1 cellular context compared by ENCODE assay signal in the genomic region with DNA sequence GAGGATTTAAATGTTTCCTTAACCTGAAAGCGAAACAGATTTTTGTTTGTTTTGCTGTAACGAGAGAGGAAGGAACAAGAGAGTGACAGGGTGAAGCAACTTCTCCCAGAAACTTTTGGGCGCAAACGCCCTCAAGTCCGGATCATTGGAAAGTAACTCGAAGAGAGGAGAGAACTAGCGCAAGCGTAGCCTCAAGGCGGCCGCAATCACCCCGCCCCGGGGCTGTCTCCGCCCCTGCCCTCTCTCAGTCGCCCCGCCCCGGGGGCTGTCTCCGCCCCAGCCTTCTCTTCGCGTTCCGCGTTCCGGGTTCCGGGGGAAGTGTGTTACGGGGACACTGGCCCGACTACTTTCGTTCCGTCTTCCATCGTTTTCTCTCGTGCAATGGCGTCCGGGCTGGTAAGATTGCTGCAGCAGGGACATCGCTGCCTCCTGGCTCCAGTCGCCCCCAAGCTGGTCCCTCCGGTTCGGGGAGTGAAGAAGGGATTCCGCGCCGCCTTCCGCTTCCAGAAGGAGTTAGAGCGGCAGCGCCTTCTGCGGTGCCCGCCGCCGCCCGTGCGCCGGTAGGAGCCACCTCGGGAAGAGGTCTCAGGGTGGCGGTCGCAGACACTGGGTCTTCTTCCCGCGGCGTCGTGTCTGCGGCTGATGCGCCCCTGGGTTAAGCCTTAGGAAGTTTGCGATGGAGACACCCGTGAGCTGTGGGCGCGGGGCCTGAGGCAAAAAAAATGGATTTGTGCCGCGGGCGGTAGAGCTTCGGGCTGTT.
TF ChIP-seq lines count a peak whose summit lies in the region.

A gene (plus strand): TSS at position 372 of the 760 bp plus-strand sequence. CDS start 10 bp downstream, at position 382.

TF ChIP-seq in GM12878, 131 proteins besides CTCF, POLR2A, EP300 and RAD21 (continued from another document and continues in another):
- TF ChIP-seq, protein P1, sequence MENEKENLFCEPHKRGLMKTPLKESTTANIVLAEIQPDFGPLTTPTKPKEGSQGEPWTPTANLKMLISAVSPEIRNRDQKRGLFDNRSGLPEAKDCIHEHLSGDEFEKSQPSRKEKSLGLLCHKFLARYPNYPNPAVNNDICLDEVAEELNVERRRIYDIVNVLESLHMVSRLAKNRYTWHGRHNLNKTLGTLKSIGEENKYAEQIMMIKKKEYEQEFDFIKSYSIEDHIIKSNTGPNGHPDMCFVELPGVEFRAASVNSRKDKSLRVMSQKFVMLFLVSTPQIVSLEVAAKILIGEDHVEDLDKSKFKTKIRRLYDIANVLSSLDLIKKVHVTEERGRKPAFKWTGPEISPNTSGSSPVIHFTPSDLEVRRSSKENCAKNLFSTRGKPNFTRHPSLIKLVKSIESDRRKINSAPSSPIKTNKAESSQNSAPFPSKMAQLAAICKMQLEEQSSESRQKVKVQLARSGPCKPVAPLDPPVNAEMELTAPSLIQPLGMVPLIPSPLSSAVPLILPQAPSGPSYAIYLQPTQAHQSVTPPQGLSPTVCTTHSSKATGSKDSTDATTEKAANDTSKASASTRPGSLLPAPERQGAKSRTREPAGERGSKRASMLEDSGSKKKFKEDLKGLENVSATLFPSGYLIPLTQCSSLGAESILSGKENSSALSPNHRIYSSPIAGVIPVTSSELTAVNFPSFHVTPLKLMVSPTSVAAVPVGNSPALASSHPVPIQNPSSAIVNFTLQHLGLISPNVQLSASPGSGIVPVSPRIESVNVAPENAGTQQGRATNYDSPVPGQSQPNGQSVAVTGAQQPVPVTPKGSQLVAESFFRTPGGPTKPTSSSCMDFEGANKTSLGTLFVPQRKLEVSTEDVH (IDR thresholded peaks at IDR 0.05; ENCODE audit: low read depth, partially characterized antibody): peak; percentile 97
- TF ChIP-seq, protein P2, sequence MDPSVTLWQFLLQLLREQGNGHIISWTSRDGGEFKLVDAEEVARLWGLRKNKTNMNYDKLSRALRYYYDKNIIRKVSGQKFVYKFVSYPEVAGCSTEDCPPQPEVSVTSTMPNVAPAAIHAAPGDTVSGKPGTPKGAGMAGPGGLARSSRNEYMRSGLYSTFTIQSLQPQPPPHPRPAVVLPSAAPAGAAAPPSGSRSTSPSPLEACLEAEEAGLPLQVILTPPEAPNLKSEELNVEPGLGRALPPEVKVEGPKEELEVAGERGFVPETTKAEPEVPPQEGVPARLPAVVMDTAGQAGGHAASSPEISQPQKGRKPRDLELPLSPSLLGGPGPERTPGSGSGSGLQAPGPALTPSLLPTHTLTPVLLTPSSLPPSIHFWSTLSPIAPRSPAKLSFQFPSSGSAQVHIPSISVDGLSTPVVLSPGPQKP (IDR thresholded peaks at IDR 0.05; ENCODE audit: low read depth, low read length): peak; percentile 81; the same call in 1 of the 2 replicates
- TF ChIP-seq YY1 (IDR thresholded peaks at IDR 0.05; ENCODE audit: low read depth, low read length) (peak; percentile 99), CHD2 (IDR thresholded peaks at IDR 0.05; ENCODE audit: borderline replicate concordance, low read depth, low read length) (peak; percentile 83), CBFB (IDR thresholded peaks at IDR 0.05; ENCODE audit: low read depth) (peak; percentile 68; the same call in 1 of the 2 replicates), POU2F2 (IDR thresholded peaks at IDR 0.05; ENCODE audit: borderline replicate concordance, low read depth, low read length) (peak; percentile 95), ZNF217 (IDR thresholded peaks at IDR 0.05) (peak; percentile 50; the same call in 1 of the 2 replicates), ZNF207 (IDR thresholded peaks at IDR 0.05; ENCODE audit: borderline replicate concordance) (peak; percentile 96), HDAC2 (IDR thresholded peaks at IDR 0.05) (no peak), HDAC6 (IDR thresholded peaks at IDR 0.05; ENCODE audit: unreplicated experiment) (no peak), SPI1 (IDR thresholded peaks at IDR 0.05; ENCODE audit: borderline replicate concordance, insufficient read depth, low read depth, low read length) (no peak), NFIC (IDR thresholded peaks at IDR 0.05; ENCODE audit: low read depth, low read length) (no peak), BCL11A (IDR thresholded peaks at IDR 0.05; ENCODE audit: low read depth, low read length) (peak; percentile 39; the same call in 1 of the 2 replicates), ZNF274 (IDR thresholded peaks at IDR 0.05; ENCODE audit: insufficient read depth, insufficient read length) (no peak), NBN (IDR thresholded peaks at IDR 0.05) (peak; percentile 96; the same call in 1 of the 2 replicates), BHLHE40 (IDR thresholded peaks at IDR 0.05; ENCODE audit: borderline replicate concordance in 1 of 2, low read depth in 2 of 2, low read length in 1 of 2) (peak; percentile 87 to 90), WRNIP1 (IDR thresholded peaks at IDR 0.05; ENCODE audit: borderline replicate concordance, low read depth, low read length) (peak; percentile 57; the same call in 1 of the 2 replicates), LARP7 (IDR thresholded peaks at IDR 0.05) (peak; percentile 95), IRF4 (IDR thresholded peaks at IDR 0.05; ENCODE audit: low read depth, low read length) (peak; percentile 89), ZBED1 (IDR thresholded peaks at IDR 0.05; ENCODE audit: borderline replicate concordance) (no peak; the same call in 1 of the 2 replicates), POLR2AphosphoS2 (IDR thresholded peaks at IDR 0.05; ENCODE audit: low read depth, low read length) (peak; percentile 78; the same call in 1 of the 2 replicates), STAT1 (conservative IDR thresholded peaks at IDR 0.05) (peak; percentile 94; the same call in 1 of the 2 replicates), KDM1A (IDR thresholded peaks at IDR 0.05; ENCODE audit: borderline replicate concordance) (no peak), HDGF (IDR thresholded peaks at IDR 0.05) (0 out of 2 replicates have a peak, but pooled peaks have one; percentile 22), ZNF24 (IDR thresholded peaks at IDR 0.05) (peak; percentile 81), RBBP5 (conservative IDR thresholded peaks at IDR 0.05) (peak; percentile 90), CEBPB (IDR thresholded peaks at IDR 0.05; ENCODE audit: borderline replicate concordance in 1 of 2, low read depth in 2 of 2, low read length in 2 of 2) (no peak), ZSCAN29 (IDR thresholded peaks at IDR 0.05) (peak; percentile 77), TARDBP (IDR thresholded peaks at IDR 0.05; ENCODE audit: borderline replicate concordance) (peak; percentile 90), SREBF1 (IDR thresholded peaks at IDR 0.05; ENCODE audit: low read length) (peak; percentile 73), ESRRA (IDR thresholded peaks at IDR 0.05; ENCODE audit: low read length) (no peak; the same call in 1 of the 2 replicates), POLR2AphosphoS5 (IDR thresholded peaks at IDR 0.05; ENCODE audit: low read length) (peak; percentile 93), MYC (IDR thresholded peaks at IDR 0.05; ENCODE audit: insufficient read depth, insufficient read length, insufficient replicate concordance, low read length, severe bottlenecking) (peak; percentile 53), NR2C2 (IDR thresholded peaks at IDR 0.05; ENCODE audit: borderline replicate concordance, control insufficient read depth, insufficient read length, low read depth) (no peak), MTA2 (IDR thresholded peaks at IDR 0.05; ENCODE audit: low read depth) (peak; percentile 32; the same call in 1 of the 2 replicates)
- TF ChIP-seq, protein P3, sequence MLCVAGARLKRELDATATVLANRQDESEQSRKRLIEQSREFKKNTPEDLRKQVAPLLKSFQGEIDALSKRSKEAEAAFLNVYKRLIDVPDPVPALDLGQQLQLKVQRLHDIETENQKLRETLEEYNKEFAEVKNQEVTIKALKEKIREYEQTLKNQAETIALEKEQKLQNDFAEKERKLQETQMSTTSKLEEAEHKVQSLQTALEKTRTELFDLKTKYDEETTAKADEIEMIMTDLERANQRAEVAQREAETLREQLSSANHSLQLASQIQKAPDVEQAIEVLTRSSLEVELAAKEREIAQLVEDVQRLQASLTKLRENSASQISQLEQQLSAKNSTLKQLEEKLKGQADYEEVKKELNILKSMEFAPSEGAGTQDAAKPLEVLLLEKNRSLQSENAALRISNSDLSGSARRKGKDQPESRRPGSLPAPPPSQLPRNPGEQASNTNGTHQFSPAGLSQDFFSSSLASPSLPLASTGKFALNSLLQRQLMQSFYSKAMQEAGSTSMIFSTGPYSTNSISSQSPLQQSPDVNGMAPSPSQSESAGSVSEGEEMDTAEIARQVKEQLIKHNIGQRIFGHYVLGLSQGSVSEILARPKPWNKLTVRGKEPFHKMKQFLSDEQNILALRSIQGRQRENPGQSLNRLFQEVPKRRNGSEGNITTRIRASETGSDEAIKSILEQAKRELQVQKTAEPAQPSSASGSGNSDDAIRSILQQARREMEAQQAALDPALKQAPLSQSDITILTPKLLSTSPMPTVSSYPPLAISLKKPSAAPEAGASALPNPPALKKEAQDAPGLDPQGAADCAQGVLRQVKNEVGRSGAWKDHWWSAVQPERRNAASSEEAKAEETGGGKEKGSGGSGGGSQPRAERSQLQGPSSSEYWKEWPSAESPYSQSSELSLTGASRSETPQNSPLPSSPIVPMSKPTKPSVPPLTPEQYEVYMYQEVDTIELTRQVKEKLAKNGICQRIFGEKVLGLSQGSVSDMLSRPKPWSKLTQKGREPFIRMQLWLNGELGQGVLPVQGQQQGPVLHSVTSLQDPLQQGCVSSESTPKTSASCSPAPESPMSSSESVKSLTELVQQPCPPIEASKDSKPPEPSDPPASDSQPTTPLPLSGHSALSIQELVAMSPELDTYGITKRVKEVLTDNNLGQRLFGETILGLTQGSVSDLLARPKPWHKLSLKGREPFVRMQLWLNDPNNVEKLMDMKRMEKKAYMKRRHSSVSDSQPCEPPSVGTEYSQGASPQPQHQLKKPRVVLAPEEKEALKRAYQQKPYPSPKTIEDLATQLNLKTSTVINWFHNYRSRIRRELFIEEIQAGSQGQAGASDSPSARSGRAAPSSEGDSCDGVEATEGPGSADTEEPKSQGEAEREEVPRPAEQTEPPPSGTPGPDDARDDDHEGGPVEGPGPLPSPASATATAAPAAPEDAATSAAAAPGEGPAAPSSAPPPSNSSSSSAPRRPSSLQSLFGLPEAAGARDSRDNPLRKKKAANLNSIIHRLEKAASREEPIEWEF (IDR thresholded peaks at IDR 0.05; ENCODE audit: insufficient replicate concordance, low read depth, low read length): no peak
- TF ChIP-seq, protein P4, sequence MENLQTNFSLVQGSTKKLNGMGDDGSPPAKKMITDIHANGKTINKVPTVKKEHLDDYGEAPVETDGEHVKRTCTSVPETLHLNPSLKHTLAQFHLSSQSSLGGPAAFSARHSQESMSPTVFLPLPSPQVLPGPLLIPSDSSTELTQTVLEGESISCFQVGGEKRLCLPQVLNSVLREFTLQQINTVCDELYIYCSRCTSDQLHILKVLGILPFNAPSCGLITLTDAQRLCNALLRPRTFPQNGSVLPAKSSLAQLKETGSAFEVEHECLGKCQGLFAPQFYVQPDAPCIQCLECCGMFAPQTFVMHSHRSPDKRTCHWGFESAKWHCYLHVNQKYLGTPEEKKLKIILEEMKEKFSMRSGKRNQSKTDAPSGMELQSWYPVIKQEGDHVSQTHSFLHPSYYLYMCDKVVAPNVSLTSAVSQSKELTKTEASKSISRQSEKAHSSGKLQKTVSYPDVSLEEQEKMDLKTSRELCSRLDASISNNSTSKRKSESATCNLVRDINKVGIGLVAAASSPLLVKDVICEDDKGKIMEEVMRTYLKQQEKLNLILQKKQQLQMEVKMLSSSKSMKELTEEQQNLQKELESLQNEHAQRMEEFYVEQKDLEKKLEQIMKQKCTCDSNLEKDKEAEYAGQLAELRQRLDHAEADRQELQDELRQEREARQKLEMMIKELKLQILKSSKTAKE (IDR thresholded peaks at IDR 0.05; ENCODE audit: low read depth, poor library complexity, severe bottlenecking): peak; percentile 64
- TF ChIP-seq, protein P5, sequence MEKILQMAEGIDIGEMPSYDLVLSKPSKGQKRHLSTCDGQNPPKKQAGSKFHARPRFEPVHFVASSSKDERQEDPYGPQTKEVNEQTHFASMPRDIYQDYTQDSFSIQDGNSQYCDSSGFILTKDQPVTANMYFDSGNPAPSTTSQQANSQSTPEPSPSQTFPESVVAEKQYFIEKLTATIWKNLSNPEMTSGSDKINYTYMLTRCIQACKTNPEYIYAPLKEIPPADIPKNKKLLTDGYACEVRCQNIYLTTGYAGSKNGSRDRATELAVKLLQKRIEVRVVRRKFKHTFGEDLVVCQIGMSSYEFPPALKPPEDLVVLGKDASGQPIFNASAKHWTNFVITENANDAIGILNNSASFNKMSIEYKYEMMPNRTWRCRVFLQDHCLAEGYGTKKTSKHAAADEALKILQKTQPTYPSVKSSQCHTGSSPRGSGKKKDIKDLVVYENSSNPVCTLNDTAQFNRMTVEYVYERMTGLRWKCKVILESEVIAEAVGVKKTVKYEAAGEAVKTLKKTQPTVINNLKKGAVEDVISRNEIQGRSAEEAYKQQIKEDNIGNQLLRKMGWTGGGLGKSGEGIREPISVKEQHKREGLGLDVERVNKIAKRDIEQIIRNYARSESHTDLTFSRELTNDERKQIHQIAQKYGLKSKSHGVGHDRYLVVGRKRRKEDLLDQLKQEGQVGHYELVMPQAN (conservative IDR thresholded peaks at IDR 0.05): peak; percentile 78
- TF ChIP-seq, protein P6, sequence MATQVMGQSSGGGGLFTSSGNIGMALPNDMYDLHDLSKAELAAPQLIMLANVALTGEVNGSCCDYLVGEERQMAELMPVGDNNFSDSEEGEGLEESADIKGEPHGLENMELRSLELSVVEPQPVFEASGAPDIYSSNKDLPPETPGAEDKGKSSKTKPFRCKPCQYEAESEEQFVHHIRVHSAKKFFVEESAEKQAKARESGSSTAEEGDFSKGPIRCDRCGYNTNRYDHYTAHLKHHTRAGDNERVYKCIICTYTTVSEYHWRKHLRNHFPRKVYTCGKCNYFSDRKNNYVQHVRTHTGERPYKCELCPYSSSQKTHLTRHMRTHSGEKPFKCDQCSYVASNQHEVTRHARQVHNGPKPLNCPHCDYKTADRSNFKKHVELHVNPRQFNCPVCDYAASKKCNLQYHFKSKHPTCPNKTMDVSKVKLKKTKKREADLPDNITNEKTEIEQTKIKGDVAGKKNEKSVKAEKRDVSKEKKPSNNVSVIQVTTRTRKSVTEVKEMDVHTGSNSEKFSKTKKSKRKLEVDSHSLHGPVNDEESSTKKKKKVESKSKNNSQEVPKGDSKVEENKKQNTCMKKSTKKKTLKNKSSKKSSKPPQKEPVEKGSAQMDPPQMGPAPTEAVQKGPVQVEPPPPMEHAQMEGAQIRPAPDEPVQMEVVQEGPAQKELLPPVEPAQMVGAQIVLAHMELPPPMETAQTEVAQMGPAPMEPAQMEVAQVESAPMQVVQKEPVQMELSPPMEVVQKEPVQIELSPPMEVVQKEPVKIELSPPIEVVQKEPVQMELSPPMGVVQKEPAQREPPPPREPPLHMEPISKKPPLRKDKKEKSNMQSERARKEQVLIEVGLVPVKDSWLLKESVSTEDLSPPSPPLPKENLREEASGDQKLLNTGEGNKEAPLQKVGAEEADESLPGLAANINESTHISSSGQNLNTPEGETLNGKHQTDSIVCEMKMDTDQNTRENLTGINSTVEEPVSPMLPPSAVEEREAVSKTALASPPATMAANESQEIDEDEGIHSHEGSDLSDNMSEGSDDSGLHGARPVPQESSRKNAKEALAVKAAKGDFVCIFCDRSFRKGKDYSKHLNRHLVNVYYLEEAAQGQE (IDR thresholded peaks at IDR 0.05; ENCODE audit: low read depth, low read length): no peak
- TF ChIP-seq, protein P7, sequence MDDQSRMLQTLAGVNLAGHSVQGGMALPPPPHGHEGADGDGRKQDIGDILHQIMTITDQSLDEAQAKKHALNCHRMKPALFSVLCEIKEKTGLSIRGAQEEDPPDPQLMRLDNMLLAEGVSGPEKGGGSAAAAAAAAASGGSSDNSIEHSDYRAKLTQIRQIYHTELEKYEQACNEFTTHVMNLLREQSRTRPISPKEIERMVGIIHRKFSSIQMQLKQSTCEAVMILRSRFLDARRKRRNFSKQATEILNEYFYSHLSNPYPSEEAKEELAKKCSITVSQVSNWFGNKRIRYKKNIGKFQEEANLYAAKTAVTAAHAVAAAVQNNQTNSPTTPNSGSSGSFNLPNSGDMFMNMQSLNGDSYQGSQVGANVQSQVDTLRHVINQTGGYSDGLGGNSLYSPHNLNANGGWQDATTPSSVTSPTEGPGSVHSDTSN (IDR thresholded peaks at IDR 0.05; ENCODE audit: insufficient replicate concordance, low read depth, low read length): peak; percentile 46
